ENCODE assay signal across 15 cellular contexts in genomic region chr2:54077088-54077900, GRCh38.
"Had no signal": no experiment of that assay in that cellular context is flagged by ENCODE, and none has a peak within 500 bp of the region (broad histone marks: within the 10 kb centered on the region; RNA-seq: fewer than 3 reads in every experiment).

No MANE protein-coding gene starts in this region.

- ATAC-seq: effector memory CD8-positive, alpha-beta T cell; mucosa of descending colon; WTC11 had no signal

- H3K27ac ChIP-seq: epithelial cell of prostate, hepatocyte, sigmoid colon had no signal

- H2AFZ ChIP-seq: hepatocyte had no signal

- H3K4me1 ChIP-seq: sigmoid colon had no signal

- H3K4me2 ChIP-seq: hepatocyte had no signal

- H3K36me3 ChIP-seq: sigmoid colon had no signal

- H3K9me3 ChIP-seq: mucosa of descending colon, sigmoid colon had no signal

- H3K79me2 ChIP-seq: hepatocyte had no signal

- H3K4me3 ChIP-seq: hepatocyte, mucosa of descending colon, sigmoid colon had no signal

- H3K27me3 ChIP-seq: hepatocyte, sigmoid colon had no signal

- DNase-seq: activated CD4-positive, alpha-beta T cell treated with anti-CD3 and anti-CD28 coated beads, Interleukin-2, amount 10 ng/mL, durations not matched to agents 24 days and 14 days; activated naive CD4-positive, alpha-beta T cell treated with anti-CD3 and anti-CD28 coated beads, Interleukin-2, amount 10 ng/mL, durations not matched to agents 7 days and 5 days; effector memory CD8-positive, alpha-beta T cell; kidney glomerular epithelial cell; mammary epithelial cell; mucosa of descending colon; natural killer cell; sigmoid colon; stimulated activated CD4-positive, alpha-beta T cell treated with anti-CD3 and anti-CD28 coated beads, Interleukin-12 subunit alpha, Interleukin-12 subunit beta, amount 100 ng/mL, for 4 hours; stimulated activated naive CD4-positive, alpha-beta T cell; T-helper 9 cell; trophoblast cell had no signal
